ENCODE assay signal across 12 cellular contexts in genomic region chr9:33117816-33118215, GRCh38. TPM values are rescaled to one million over a fixed set of nuclear protein-coding genes. Genes with fewer than 3 reads are reported as not detected.
DNase-seq lines count a peak whose midpoint lies in the region; ATAC-seq and TF ChIP-seq lines count a peak whose summit lies in the region.
"Had no signal": no experiment of that assay in that cellular context is flagged by ENCODE, and none has a peak within 500 bp of the region (broad histone marks: within the 10 kb centered on the region; RNA-seq: fewer than 3 reads in every experiment).

No MANE protein-coding gene starts in this region.

- no peak overlapping the region for H3K4me3 Mint-ChIP-seq in activated CD4-positive, alpha-beta memory T cell treated with anti-CD3 and anti-CD28 coated beads, Interleukin-2, amount 10 ng/mL, durations not matched to agents 7 days and 5 days

- intact Hi-C loops in left lung (cut with DNase I), result no loop called here

- H3K27ac ChIP-seq in left lung (peak overlapping the region; percentile 30 to 57), suprapubic skin (peak overlapping the region; percentile 12)

- DNase-seq in activated naive CD4-positive, alpha-beta T cell treated with anti-CD3 and anti-CD28 coated beads, Interleukin-2, amount 50 U/mL, for 72 hours (ENCODE audit: low spot score in 2 of 2), result no peak
- no peak for DNase-seq in activated naive CD4-positive, alpha-beta T cell treated with Interleukin-2 at 50 U/mL for 16 hours
- DNase-seq in activated CD4-positive, alpha-beta memory T cell treated with anti-CD3 and anti-CD28 coated beads, Interleukin-2, amount 10 ng/mL, durations not matched to agents 7 days and 5 days, result no peak
- no peak for DNase-seq in left lung
- peak; percentile 32 to 60 for DNase-seq in suprapubic skin (ENCODE audit: low spot score in 2 of 2)
- DNase-seq in hepatic stellate cell (ENCODE audit: low spot score), result no peak
- DNase-seq: DMS79; Kasumi-1; stimulated activated CD8-positive, alpha-beta memory T cell treated with anti-CD3 and anti-CD28 coated beads, Interleukin-4, amount 100 ng/mL, for 48 hours had no signal

- no peaks in the 10 kb centered on the region for H3K9me3 ChIP-seq in left lung
- no peaks in the 10 kb centered on the region for H3K9me3 ChIP-seq in suprapubic skin

- WGBS in suprapubic skin, result 86% methylated on average over 4 of the region's 4 CpGs

- ATAC-seq in activated naive CD4-positive, alpha-beta T cell treated with anti-CD3 and anti-CD28 coated beads, Interleukin-2, amount 50 U/mL, for 72 hours, result peak in 1 of 2 donors; percentile 20
- peak; percentile 23 for ATAC-seq in left lung
- ATAC-seq in HG02642 (IDR thresholded peaks at IDR 0.05; ENCODE audit: poor library complexity, unreplicated experiment), result no peak
- ATAC-seq in SK-N-SH treated with all-trans-retinoic acid at 6 μM for 48 hours, result no peak
- ATAC-seq: Panc1 had no signal

- peak overlapping the region; percentile 12 to 75 for H3K27ac Mint-ChIP-seq in activated naive CD4-positive, alpha-beta T cell treated with anti-CD3 and anti-CD28 coated beads, Interleukin-2, amount 50 U/mL, for 72 hours
- H3K27ac Mint-ChIP-seq in activated CD4-positive, alpha-beta memory T cell treated with anti-CD3 and anti-CD28 coated beads, Interleukin-2, amount 10 ng/mL, durations not matched to agents 7 days and 5 days, result peak overlapping the region; percentile 47

- POLR2A ChIA-PET in activated CD4-positive, alpha-beta memory T cell treated with anti-CD3 and anti-CD28 coated beads, Interleukin-2, amount 10 ng/mL, durations not matched to agents 7 days and 5 days (lab: Charles Lee), result interaction anchor here (0.9 to 2.4 kb wide), 2 partner anchors 13 to 50 kb away, joined by 4 to 11 read pairs; partner anchors contain the start of gene B4GALT1

- no peaks in the 10 kb centered on the region for H3K27me3 ChIP-seq in left lung
- no peaks in the 10 kb centered on the region for H3K27me3 ChIP-seq in suprapubic skin

- CTCF ChIA-PET in activated CD4-positive, alpha-beta memory T cell treated with anti-CD3 and anti-CD28 coated beads, Interleukin-2, amount 10 ng/mL, durations not matched to agents 7 days and 5 days (lab: Charles Lee), result interaction anchor here (1.1 kb wide), 1 partner anchor 108 kb away, joined by 3 read pairs; no protein-coding TSS in a partner anchor

- no peak for TF ChIP-seq POLR2A in suprapubic skin (IDR thresholded peaks at IDR 0.05)

- no peak for TF ChIP-seq CTCF in left lung (IDR thresholded peaks at IDR 0.05)
- TF ChIP-seq CTCF in suprapubic skin (IDR thresholded peaks at IDR 0.05), result no peak

- H3K27me3 Mint-ChIP-seq in activated CD4-positive, alpha-beta memory T cell treated with anti-CD3 and anti-CD28 coated beads, Interleukin-2, amount 10 ng/mL, durations not matched to agents 7 days and 5 days, result no peaks in the 10 kb centered on the region

- no peak for TF ChIP-seq EP300 in suprapubic skin (IDR thresholded peaks at IDR 0.05)

- H3K9me3 Mint-ChIP-seq in activated naive CD4-positive, alpha-beta T cell treated with anti-CD3 and anti-CD28 coated beads, Interleukin-2, amount 50 U/mL, for 72 hours, result no peaks in the 10 kb centered on the region
- no peaks in the 10 kb centered on the region for H3K9me3 Mint-ChIP-seq in activated CD4-positive, alpha-beta memory T cell treated with anti-CD3 and anti-CD28 coated beads, Interleukin-2, amount 10 ng/mL, durations not matched to agents 7 days and 5 days

- H3K36me3 Mint-ChIP-seq in activated naive CD4-positive, alpha-beta T cell treated with anti-CD3 and anti-CD28 coated beads, Interleukin-2, amount 50 U/mL, for 72 hours, result peaks cover 0 to 13% of the 10 kb centered on the region in 2 donors
- H3K36me3 Mint-ChIP-seq in activated CD4-positive, alpha-beta memory T cell treated with anti-CD3 and anti-CD28 coated beads, Interleukin-2, amount 10 ng/mL, durations not matched to agents 7 days and 5 days (ENCODE audit: low read depth), result peaks cover 50% of the 10 kb centered on the region

- peaks cover 43% of the 10 kb centered on the region for H3K4me1 Mint-ChIP-seq in activated CD4-positive, alpha-beta memory T cell treated with anti-CD3 and anti-CD28 coated beads, Interleukin-2, amount 10 ng/mL, durations not matched to agents 7 days and 5 days

- H3K4me1 ChIP-seq in left lung (peaks cover 0 to 22% of the 10 kb centered on the region in 2 donors), suprapubic skin (peaks cover 16% of the 10 kb centered on the region)

- H3K36me3 ChIP-seq in left lung (peaks cover 0 to 87% of the 10 kb centered on the region in 2 donors), suprapubic skin (peaks cover 46% of the 10 kb centered on the region)

- no peak overlapping the region for H3K4me3 ChIP-seq in left lung
- no peak overlapping the region for H3K4me3 ChIP-seq in suprapubic skin

TF ChIP-seq in SK-N-SH treated with all-trans-retinoic acid at 6 μM for 48 hours, 23 proteins besides CTCF, POLR2A, EP300 and RAD21:
- TF ChIP-seq ZC3H10 (CRISPR knock-in tag; IDR thresholded peaks at IDR 0.05) (no peak), ZFP30 (CRISPR knock-in tag; IDR thresholded peaks at IDR 0.05) (no peak), TSHZ2 (CRISPR knock-in tag; IDR thresholded peaks at IDR 0.05) (no peak), GLIS3 (CRISPR knock-in tag; IDR thresholded peaks at IDR 0.05) (no peak), PPARA (CRISPR knock-in tag; IDR thresholded peaks at IDR 0.05; ENCODE audit: borderline replicate concordance) (no peak), ZFP3 (CRISPR knock-in tag; IDR thresholded peaks at IDR 0.05) (no peak), ARNTL (CRISPR knock-in tag; IDR thresholded peaks at IDR 0.05; ENCODE audit: borderline replicate concordance, low read depth) (no peak), SNAI2 (CRISPR knock-in tag; IDR thresholded peaks at IDR 0.05) (no peak), RARB (CRISPR knock-in tag; IDR thresholded peaks at IDR 0.05) (no peak), CREB5 (CRISPR knock-in tag; IDR thresholded peaks at IDR 0.05; ENCODE audit: low read depth) (no peak), ZNF8 (CRISPR knock-in tag; IDR thresholded peaks at IDR 0.05) (no peak), CSDC2 (CRISPR knock-in tag; IDR thresholded peaks at IDR 0.05) (no peak)

RNA-seq across cellular contexts. Expression of gene SMU1, which starts 41.3 kb away (rescaled TPM):
- 10 to 100 TPM; 26.1 to 28.9 TPM for total RNA-seq in activated naive CD4-positive, alpha-beta T cell treated with anti-CD3 and anti-CD28 coated beads, Interleukin-2, amount 50 U/mL, for 72 hours
- 10 to 100 TPM; 22.5 to 22.9 TPM for total RNA-seq in activated CD4-positive, alpha-beta memory T cell treated with anti-CD3 and anti-CD28 coated beads, Interleukin-2, amount 10 ng/mL, durations not matched to agents 7 days and 5 days
- total RNA-seq in left lung (10 to 100 TPM; 17.3 to 19.0 TPM), suprapubic skin (10 to 100 TPM; 14.3 to 18.5 (median 16.7) TPM)

RNA-seq across cellular contexts. Expression of gene B4GALT1, which starts 49.3 kb away (rescaled TPM):
- 10 to 100 TPM; 47.8 to 49.2 TPM for total RNA-seq in activated naive CD4-positive, alpha-beta T cell treated with anti-CD3 and anti-CD28 coated beads, Interleukin-2, amount 50 U/mL, for 72 hours
- 10 to 100 TPM; 69.2 to 70.8 TPM for total RNA-seq in activated CD4-positive, alpha-beta memory T cell treated with anti-CD3 and anti-CD28 coated beads, Interleukin-2, amount 10 ng/mL, durations not matched to agents 7 days and 5 days
- total RNA-seq in left lung, result 100 to 1,000 TPM in 1 of 2 donors, 10 to 100 TPM in 1; 83.6 to 107 TPM
- 10 to 100 TPM; 45.1 to 68.7 (median 53.5) TPM for total RNA-seq in suprapubic skin

Comparison
In these comparisons a context has a peak if more than half of its experiments do, and no peak if none do; other contexts are left out.
1. DNase-seq: peak in suprapubic skin (2 of 2); none in activated naive CD4-positive, alpha-beta T cell treated with anti-CD3 and anti-CD28 coated beads, Interleukin-2, amount 50 U/mL, for 72 hours (0 of 2), activated naive CD4-positive, alpha-beta T cell treated with Interleukin-2 at 50 U/mL for 16 hours (single experiment), activated CD4-positive, alpha-beta memory T cell treated with anti-CD3 and anti-CD28 coated beads, Interleukin-2, amount 10 ng/mL, durations not matched to agents 7 days and 5 days (single experiment), left lung (0 of 2) and hepatic stellate cell (single experiment).